In genomic region chr7:75669579-75669978, GRCh38 we compare ENCODE assay signal across 1 cellular context.
A peak's percentile ranks its signal among the peaks of the same experiment; 100 is the strongest.
TF ChIP-seq lines count a peak whose summit lies in the region.

No MANE protein-coding gene starts in this region.

TF ChIP-seq in K562, 482 proteins besides CTCF, POLR2A, EP300 and RAD21 (continued from another document):
- peak; percentile 71 for TF ChIP-seq C11orf30 (IDR thresholded peaks at IDR 0.05; ENCODE audit: low read depth)
- TF ChIP-seq EGR1 (conservative IDR thresholded peaks at IDR 0.05), result no peak
- TF ChIP-seq ETV1 (tag; conservative IDR thresholded peaks at IDR 0.05; ENCODE audit: low read depth), result no peak
- peak; percentile 45; the same call in 1 of the 2 replicates for TF ChIP-seq NFE2 (IDR thresholded peaks at IDR 0.05; ENCODE audit: low read depth)
